ENCODE assay signal across 9 cellular contexts in the genomic region with DNA sequence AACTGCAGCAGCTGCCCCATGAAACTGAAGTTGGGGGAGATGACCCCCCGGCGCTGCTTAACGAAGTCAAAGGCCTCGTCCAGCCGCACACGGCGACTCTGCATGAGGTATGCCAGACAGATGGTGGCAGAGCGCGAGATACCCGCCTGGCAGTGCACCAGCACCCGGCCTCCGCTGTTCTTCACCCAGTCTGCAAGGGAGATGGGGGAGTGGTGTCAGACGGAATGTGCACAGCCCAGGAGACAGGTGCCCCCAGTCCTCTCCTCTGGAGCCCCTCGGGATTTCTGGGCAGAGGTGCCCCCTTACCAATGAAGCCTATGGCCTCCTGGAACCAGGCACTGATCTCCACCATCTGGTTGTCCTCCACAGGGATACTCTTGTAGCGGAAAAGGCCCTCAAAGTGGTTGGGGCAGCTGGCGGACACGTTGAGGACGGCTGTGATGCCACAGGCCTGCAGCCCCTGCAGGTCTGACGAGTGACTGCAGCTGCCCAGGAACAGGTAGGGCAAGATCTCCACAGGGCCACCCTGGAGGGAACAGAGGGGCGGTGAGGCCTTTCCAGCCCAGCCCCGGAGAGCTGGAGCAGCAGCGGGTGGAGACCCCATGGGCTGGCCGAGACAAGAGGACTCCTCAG. TPM values are rescaled to one million over a fixed set of nuclear protein-coding genes. Genes with fewer than 3 reads are reported as not detected.
DNase-seq lines count a peak whose midpoint lies in the region; ATAC-seq and TF ChIP-seq lines count a peak whose summit lies in the region.
"Had no signal": no experiment of that assay in that cellular context is flagged by ENCODE, and none has a peak within 500 bp of the region (broad histone marks: within the 10 kb centered on the region; RNA-seq: fewer than 3 reads in every experiment).

No MANE protein-coding gene starts in this region.

- H3K36me3 Mint-ChIP-seq in CD14-positive monocyte (peaks cover 12 to 15% of the 10 kb centered on the region in 2 donors), T-helper 17 cell (ENCODE audit: low read depth) (no peaks in the 10 kb centered on the region)

- intact Hi-C loops in CD14-positive monocyte (cut with micrococcal nuclease): loop anchor here (10.0 kb wide), 2 partner anchors 121 to 391 kb away; partner anchors contain the start of genes ARID5A (in 2 of the 2), CIAO1 (in 1 of the 2) and TMEM127 (in 1 of the 2)
- intact Hi-C loops in posterior vena cava (cut with DNase I): no loop called here

- peaks cover 4% of the 10 kb centered on the region for H3K9me3 ChIP-seq in T-helper 17 cell (ENCODE audit: control insufficient read depth, low read length, poor library complexity, severe bottlenecking)

- H3K4me1 Mint-ChIP-seq in CD14-positive monocyte (peaks cover 56% of the 10 kb centered on the region), T-helper 17 cell (peaks cover 48% of the 10 kb centered on the region)

- TF ChIP-seq CTCF in CD14-positive monocyte (IDR thresholded peaks at IDR 0.05) (no peak), HFF-Myc (IDR thresholded peaks at IDR 0.05; ENCODE audit: low read depth, low read length, missing control alignments) (peak; percentile 18)

- ATAC-seq in T-helper 17 cell (no peak), HG03457 (IDR thresholded peaks at IDR 0.05; ENCODE audit: unreplicated experiment) (no peak)

- peak overlapping the region; percentile 96 for H3K4me3 ChIP-seq in HFF-Myc (replicated peaks; ENCODE audit: low read depth, low read length)

- peak overlapping the region; percentile 91 to 96 for H3K4me3 Mint-ChIP-seq in CD14-positive monocyte
- peak overlapping the region; percentile 93 for H3K4me3 Mint-ChIP-seq in T-helper 17 cell

- H3K9me3 Mint-ChIP-seq in CD14-positive monocyte: peaks cover 0 to 3% (median 0%) of the 10 kb centered on the region in 7 donors

- peak; percentile 40 for DNase-seq in CD14-positive monocyte (ENCODE audit: low spot score)
- DNase-seq in HFF-Myc (ENCODE audit: extremely low read depth, low read depth): no peak
- peak; percentile 17 to 22 (median 18) for DNase-seq in T-helper 17 cell
- DNase-seq in effector CD4-positive, alpha-beta T cell: peak; percentile 25
- peak; percentile 74 for DNase-seq in posterior vena cava (ENCODE audit: low spot score)
- DNase-seq in NCI-H2107 (lab: John Stamatoyannopoulos, UW): no peak
- DNase-seq in T-helper 9 cell: no peak

- H3K27me3 Mint-ChIP-seq in CD14-positive monocyte (ENCODE audit: low read depth in 3 of 3) (peaks cover 0 to 13% (median 3%) of the 10 kb centered on the region in 3 donors), T-helper 17 cell (no peaks in the 10 kb centered on the region)

- H3K27ac Mint-ChIP-seq in CD14-positive monocyte: peak overlapping the region in 4 of 7 donors; percentile 65 to 93 (median 83)
- H3K27ac Mint-ChIP-seq in T-helper 17 cell: peak overlapping the region; percentile 100

RNA-seq across cellular contexts. Expression of gene DUSP2, which starts 1.3 kb away (rescaled TPM):
- polyA plus RNA-seq in CD14-positive monocyte: 10 to 100 TPM; 48.4 to 66.1 TPM
- 100 to 1,000 TPM; 240 to 319 TPM for total RNA-seq in T-helper 17 cell
- total RNA-seq in posterior vena cava: 1 to 10 TPM; 3.5 to 3.8 TPM

RNA-seq across cellular contexts. Expression of gene ASTL, which starts 5.7 kb away (rescaled TPM):
- polyA plus RNA-seq in CD14-positive monocyte: not detected
- total RNA-seq in T-helper 17 cell: 1 to 10 TPM; 4.2 to 7.9 TPM
- total RNA-seq in posterior vena cava: not detected
- total RNA-seq: endothelial cell of umbilical vein had no signal
- polyA plus RNA-seq: endothelial cell of umbilical vein had no signal

RNA-seq across cellular contexts. Expression of gene ADRA2B, which starts 27.6 kb away (rescaled TPM):
- polyA plus RNA-seq in CD14-positive monocyte: not detected
- 1 to 10 TPM in 1 of 2 donors, under 1 TPM in 1; 0.85 to 2.8 TPM for total RNA-seq in T-helper 17 cell
- total RNA-seq in posterior vena cava: 1 to 10 TPM; 4.1 to 7.1 TPM
- total RNA-seq: endothelial cell of umbilical vein had no signal
- polyA plus RNA-seq: endothelial cell of umbilical vein had no signal

Comparison
In these comparisons a context has a peak if more than half of its experiments do, and no peak if none do; other contexts are left out.
1. DNase-seq: peak in CD14-positive monocyte (single experiment), T-helper 17 cell (3 of 3), effector CD4-positive, alpha-beta T cell (single experiment) and posterior vena cava (single experiment); none in HFF-Myc (single experiment), NCI-H2107 (single experiment) and T-helper 9 cell (single experiment).
2. RNA of gene DUSP2, which starts 1.3 kb away (total RNA-seq): 240 to 319 TPM in T-helper 17 cell; 3.5 to 3.8 TPM in posterior vena cava; every median in the first group is over 10 times any median in the second.
3. RNA of gene ASTL, which starts 5.7 kb away (total RNA-seq): 4.2 to 7.9 TPM in T-helper 17 cell; not detected in posterior vena cava; every median in the first group is over 4 times any median in the second.
4. intact Hi-C loops: an anchor here in CD14-positive monocyte (10.0 kb wide); none called in posterior vena cava.